In the genomic region with DNA sequence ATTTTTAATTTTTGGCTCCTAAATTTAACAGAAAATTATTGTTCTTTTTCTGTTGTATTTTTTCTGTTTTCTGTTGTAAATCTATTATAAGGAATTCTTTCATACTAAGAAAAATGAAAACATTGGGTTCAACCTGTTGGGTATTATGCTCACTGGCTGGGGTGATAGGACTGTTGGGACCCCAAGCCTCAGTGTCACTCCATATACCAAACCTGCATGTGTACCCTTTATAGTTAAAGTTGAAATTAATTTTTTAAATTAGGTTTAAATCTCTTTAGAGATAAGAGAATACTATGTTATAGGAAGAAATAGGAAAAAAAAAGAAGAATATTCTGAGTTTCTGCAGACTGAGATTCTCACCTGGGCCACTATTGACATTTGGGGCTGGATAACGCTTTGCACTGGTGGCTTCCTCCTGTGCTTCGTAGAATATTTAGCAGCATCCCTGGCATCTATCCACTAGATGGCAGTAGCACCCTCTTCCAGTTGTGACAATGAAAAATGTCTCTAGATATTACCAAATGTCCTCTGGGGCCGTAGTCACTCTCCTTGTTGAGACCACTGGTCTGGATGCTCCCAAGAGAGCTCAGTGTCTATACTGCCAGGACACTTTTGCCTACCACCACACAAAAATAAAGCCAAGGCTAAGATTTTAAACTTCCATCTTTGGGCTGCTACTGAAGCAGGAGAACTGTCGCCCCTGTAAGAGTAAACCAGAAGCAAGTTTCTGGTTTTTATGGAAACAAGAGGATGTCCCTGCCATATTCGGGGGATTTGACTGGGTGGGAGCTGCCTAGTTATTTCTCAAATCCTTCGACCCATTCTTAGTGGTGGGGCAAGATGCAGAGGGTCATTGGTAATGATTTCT, we compare ENCODE assay signal across 9 cellular contexts. TPM values are rescaled to one million over a fixed set of nuclear protein-coding genes. Genes with fewer than 3 reads are reported as not detected.
A peak's percentile ranks its signal among the peaks of the same experiment; 100 is the strongest.
DNase-seq lines count a peak whose midpoint lies in the region; ATAC-seq and TF ChIP-seq lines count a peak whose summit lies in the region.
"Had no signal": no experiment of that assay in that cellular context is flagged by ENCODE, and none has a peak within 500 bp of the region (broad histone marks: within the 10 kb centered on the region; RNA-seq: fewer than 3 reads in every experiment).

No MANE protein-coding gene starts in this region.

- in situ Hi-C loops in Caki2 (cut with HindIII; ENCODE audit: low pct_unique_long_range_greater_than_20kb, low sequenced_read_pairs) = no loop called here

- ATAC-seq in GM19468 (IDR thresholded peaks at IDR 0.05; ENCODE audit: extremely low read depth, unreplicated experiment) (peak; percentile 52), RWPE2 (ENCODE audit: low read depth) (peak; percentile 35; the same call in 1 of the 3 replicates), gastroesophageal sphincter (peak; percentile 78)

- intact Hi-C loops in posterior vena cava (cut with DNase I) = no loop called here

- no peak for TF ChIP-seq EP300 in gastroesophageal sphincter (IDR thresholded peaks at IDR 0.05)

- H3K36me3 ChIP-seq in RWPE2 (ENCODE audit: low read depth) (no peaks in the 10 kb centered on the region), gastroesophageal sphincter (peaks cover 0 to 6% of the 10 kb centered on the region in 2 donors)

- TF ChIP-seq POLR2A in gastroesophageal sphincter (IDR thresholded peaks at IDR 0.05) = no peak

- 33 to 35% methylated on average over 3 to 5 of the region's 6 CpGs for WGBS in gastroesophageal sphincter (ENCODE audit: low coverage in 1 of 2), 2 donors

- H3K9me3 ChIP-seq in RWPE2 (ENCODE audit: severe bottlenecking) (no peaks in the 10 kb centered on the region), gastroesophageal sphincter (no peaks in the 10 kb centered on the region)

- H3K4me1 ChIP-seq in RWPE2 (ENCODE audit: insufficient read depth, poor library complexity, severe bottlenecking) (no peaks in the 10 kb centered on the region), gastroesophageal sphincter (no peaks in the 10 kb centered on the region)

- H3K4me3 ChIP-seq in Jurkat, Clone E6-1 (ENCODE audit: low read length) = no peak overlapping the region
- H3K4me3 ChIP-seq in RWPE2 (ENCODE audit: severe bottlenecking) (no peak overlapping the region), gastroesophageal sphincter (no peak overlapping the region)

- no peaks in the 10 kb centered on the region for H3K27me3 ChIP-seq in RWPE2 (ENCODE audit: insufficient read depth, poor library complexity, severe bottlenecking)
- no peaks in the 10 kb centered on the region for H3K27me3 ChIP-seq in gastroesophageal sphincter

- H3K27ac ChIP-seq in RWPE2 (ENCODE audit: poor library complexity, severe bottlenecking) (no peak overlapping the region), gastroesophageal sphincter (no peak overlapping the region)

- TF ChIP-seq CTCF in RWPE2 (IDR thresholded peaks at IDR 0.05; ENCODE audit: poor library complexity, severe bottlenecking) (peak; percentile 70), gastroesophageal sphincter (IDR thresholded peaks at IDR 0.05) (peak; percentile 21 to 83 (median 38))

- peak; percentile 36 for DNase-seq in Caki2 (ENCODE audit: low read depth)
- peak; percentile 32 for DNase-seq in Jurkat, Clone E6-1 (ENCODE audit: low read depth, low spot score)
- DNase-seq in RWPE2 (ENCODE audit: low spot score) = no peak
- peak; percentile 71 for DNase-seq in activated effector memory CD4-positive, alpha-beta T cell treated with anti-CD3 and anti-CD28 coated beads, Interleukin-2, amount 50 U/mL, for 16 hours
- peak; percentile 54 for DNase-seq in pons (ENCODE audit: low spot score)
- no peak for DNase-seq in posterior vena cava (ENCODE audit: low spot score)

RNA-seq across cellular contexts. Expression of gene CLTRN, which starts 22.4 kb away (rescaled TPM):
- total RNA-seq in Caki2 (2014; rRNA removed; shearing (Covaris generic); ENCODE audit: low replicate concordance) = 5.8 and 6.5 TPM in 2 replicates
- 0.66 TPM for polyA plus RNA-seq in Jurkat, Clone E6-1 (2012; ENCODE audit: insufficient read depth, insufficient read length)
- total RNA-seq in gastroesophageal sphincter (1 to 10 TPM in 1 of 4 donors, under 1 TPM in 2, not detected in 1; 0.40 to 1.2 (median 0.74) TPM), posterior vena cava (under 1 TPM; 0.48 to 0.51 TPM)
- total RNA-seq: T-helper 1 cell treated with Interleukin-12 subunit alpha and Interleukin-12 subunit beta and Interleukin-4 antibody, amounts not matched to agents 30 ng/mL and 1 ng/mL, for 36 hours had no signal

RNA-seq across cellular contexts. Expression of gene CA5B, which starts 51.0 kb away (rescaled TPM):
- total RNA-seq in Caki2 (2014; rRNA removed; shearing (Covaris generic); ENCODE audit: low replicate concordance) = 4.2 and 12.0 TPM in 2 replicates
- polyA plus RNA-seq in Jurkat, Clone E6-1 (2012; ENCODE audit: insufficient read depth, insufficient read length) = 5.2 TPM
- total RNA-seq in gastroesophageal sphincter (10 to 100 TPM in 2 of 4 donors, 1 to 10 TPM in 2; 8.2 to 11.4 (median 9.9) TPM), posterior vena cava (10 to 100 TPM; 16.9 to 23.1 TPM)

Comparison
In these comparisons a context has a peak if more than half of its experiments do, and no peak if none do; other contexts are left out.
1. DNase-seq: peak in Caki2 (single experiment), Jurkat, Clone E6-1 (single experiment), activated effector memory CD4-positive, alpha-beta T cell treated with anti-CD3 and anti-CD28 coated beads, Interleukin-2, amount 50 U/mL, for 16 hours (single experiment) and pons (single experiment); none in RWPE2 (single experiment) and posterior vena cava (single experiment).
2. Peak in every context shown above with its lines, with median percentiles within 50 percentile points of each other: ATAC-seq.